8 cellular contexts compared by ENCODE assay signal in the genomic region with DNA sequence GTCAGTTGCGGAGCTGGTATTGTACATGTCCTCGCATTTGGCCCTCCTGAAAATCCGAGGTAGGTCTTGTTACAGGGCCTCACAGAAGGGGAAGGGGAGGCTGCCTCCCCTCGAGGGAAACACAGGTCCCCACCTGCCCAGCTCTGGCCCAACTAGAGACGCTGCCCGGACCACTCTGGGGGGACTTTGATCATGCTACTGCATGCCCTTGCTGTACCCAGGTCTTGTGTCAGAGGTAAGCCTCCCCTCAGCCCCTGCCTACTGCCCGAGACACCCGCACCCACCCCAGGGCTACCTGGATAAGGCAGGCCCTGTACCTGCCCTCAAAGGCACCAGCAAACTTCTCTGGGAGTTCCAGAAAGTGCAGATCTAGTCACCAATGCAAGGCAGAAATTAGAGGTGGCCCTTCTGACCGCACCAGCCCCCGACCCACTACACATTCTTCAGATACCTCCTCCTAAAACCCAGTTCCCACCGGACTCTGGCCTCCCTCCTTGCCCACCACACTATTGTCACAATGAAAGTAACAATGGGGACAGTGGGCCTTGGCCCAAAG. TPM values are rescaled to one million over a fixed set of nuclear protein-coding genes. Genes with fewer than 3 reads are reported as not detected.
A peak's percentile ranks its signal among the peaks of the same experiment; 100 is the strongest.
DNase-seq lines count a peak whose midpoint lies in the region; ATAC-seq and TF ChIP-seq lines count a peak whose summit lies in the region.

No MANE protein-coding gene starts in this region.

- H3K9me3 ChIP-seq in heart left ventricle (no peaks in the 10 kb centered on the region), muscle layer of colon (ENCODE audit: low read length) (no peaks in the 10 kb centered on the region), upper lobe of left lung (no peaks in the 10 kb centered on the region)

- H3K27ac ChIP-seq in heart left ventricle (peak overlapping the region in 8 of 12 donors; percentile 77 to 93 (median 86)), muscle layer of colon (ENCODE audit: low read depth, low read length) (peak overlapping the region; percentile 83), upper lobe of left lung (peak overlapping the region in 1 of 4 donors; percentile 90)

- H3K4me1 ChIP-seq in heart left ventricle: peaks cover 0 to 30% (median 16%) of the 10 kb centered on the region in 12 donors
- peaks cover 20% of the 10 kb centered on the region for H3K4me1 ChIP-seq in muscle layer of colon (ENCODE audit: insufficient read depth, low read length)
- H3K4me1 ChIP-seq in upper lobe of left lung: peaks cover 18 to 33% (median 19%) of the 10 kb centered on the region in 4 donors

- TF ChIP-seq POLR2A in heart left ventricle (IDR thresholded peaks at IDR 0.05): no peak
- no peak for TF ChIP-seq POLR2A in upper lobe of left lung (IDR thresholded peaks at IDR 0.05)

- WGBS in heart left ventricle, 4 donors: 88 to 94% (median 89%) methylated on average over 10 to 11 of the region's 11 CpGs
- 92 to 93% methylated on average over 6 to 11 of the region's 11 CpGs for WGBS in upper lobe of left lung, 2 donors

- ATAC-seq in heart left ventricle: no peak
- no peak for ATAC-seq in left ventricle myocardium superior
- ATAC-seq in upper lobe of left lung (ENCODE audit: low FRiP score in 2 of 2): no peak
- no peak for ATAC-seq in HG03520 (IDR thresholded peaks at IDR 0.05; ENCODE audit: unreplicated experiment)

- H3K27me3 ChIP-seq in heart left ventricle (no peaks in the 10 kb centered on the region), muscle layer of colon (ENCODE audit: control insufficient read depth in 1 of 2, insufficient read depth in 2 of 2, low read length in 2 of 2) (no peaks in the 10 kb centered on the region), upper lobe of left lung (no peaks in the 10 kb centered on the region)

- intact Hi-C loops in heart left ventricle (cut with DNase I): loop anchor here in 8 of 10 donors (1.0 to 5.0 kb wide), 5 partner anchors 54 to 94 kb away; partner anchors contain the start of gene PTPN23 (in 1 of the 8)
- intact Hi-C loops in left ventricle myocardium superior (cut with micrococcal nuclease): loop anchor here (10.0 kb wide), 1 partner anchor 52 kb away; no protein-coding TSS in a partner anchor

- no peak for TF ChIP-seq EP300 in upper lobe of left lung (IDR thresholded peaks at IDR 0.05)

- H3K36me3 ChIP-seq in heart left ventricle (no peaks in the 10 kb centered on the region), muscle layer of colon (ENCODE audit: insufficient read depth, low read length) (no peaks in the 10 kb centered on the region), upper lobe of left lung (no peaks in the 10 kb centered on the region)

- TF ChIP-seq CTCF in heart left ventricle (IDR thresholded peaks at IDR 0.05): no peak
- TF ChIP-seq CTCF in astrocyte of the spinal cord (IDR thresholded peaks at IDR 0.05; ENCODE audit: low read depth, low read length): no peak
- no peak for TF ChIP-seq CTCF in upper lobe of left lung (IDR thresholded peaks at IDR 0.05)

- no peak for DNase-seq in heart left ventricle
- DNase-seq in left ventricle myocardium superior: no peak
- no peak for DNase-seq in astrocyte of the spinal cord (ENCODE audit: low read depth, low spot score)
- no peak for DNase-seq in upper lobe of left lung
- no peak for DNase-seq in RPMI8226
- no peak for DNase-seq in NK-92 (lab: John Stamatoyannopoulos, UW; ENCODE audit: unreplicated experiment)

- peak overlapping the region; percentile 54 for H3K9ac ChIP-seq in muscle layer of colon (ENCODE audit: low read length)

- in situ Hi-C loops in astrocyte of the spinal cord (cut with HindIII; ENCODE audit: low sequenced_read_pairs): no loop called here

- peak overlapping the region in 10 of 12 donors; percentile 69 to 100 (median 95) for H3K4me3 ChIP-seq in heart left ventricle
- H3K4me3 ChIP-seq in astrocyte of the spinal cord (ENCODE audit: low read depth, low read length): peak overlapping the region; percentile 75
- H3K4me3 ChIP-seq in muscle layer of colon (ENCODE audit: low read depth in 1 of 2, low read length in 2 of 2): peak overlapping the region; percentile 69 to 77
- peak overlapping the region in 3 of 4 donors; percentile 97 to 99 (median 98) for H3K4me3 ChIP-seq in upper lobe of left lung

RNA-seq across cellular contexts. Expression of gene SCAP, which starts 1.0 kb away (rescaled TPM):
- total RNA-seq in heart left ventricle (10 to 100 TPM; 37.2 to 71.6 (median 41.8) TPM), left ventricle myocardium superior (53.0 TPM), upper lobe of left lung (100 to 1,000 TPM in 2 of 6 donors, 10 to 100 TPM in 4; 65.7 to 134 (median 81.8) TPM)
- 10 to 100 TPM; 36.8 to 55.5 TPM for polyA plus RNA-seq in heart left ventricle

RNA-seq across cellular contexts. Expression of gene ELP6, which starts 36.8 kb away (rescaled TPM):
- total RNA-seq in heart left ventricle (10 to 100 TPM; 14.9 to 22.1 (median 19.7) TPM), left ventricle myocardium superior (18.5 TPM), upper lobe of left lung (10 to 100 TPM; 14.7 to 25.8 (median 22.6) TPM)
- 10 to 100 TPM; 26.6 to 33.5 TPM for polyA plus RNA-seq in heart left ventricle
